9 cellular contexts compared by ENCODE assay signal in genomic region chr11:113369411-113369810, GRCh38. TPM values are rescaled to one million over a fixed set of nuclear protein-coding genes. Genes with fewer than 3 reads are reported as not detected.
"Had no signal": no experiment of that assay in that cellular context is flagged by ENCODE, and none has a peak within 500 bp of the region (broad histone marks: within the 10 kb centered on the region; RNA-seq: fewer than 3 reads in every experiment).

No MANE protein-coding gene starts in this region.

- H3K4me3 ChIP-seq: K562 had no signal

- ATAC-seq: HepG2, K562 had no signal

- H3K27ac ChIP-seq: HL-60 had no signal

- H3K9me3 Mint-ChIP-seq: IgD-negative memory B cell had no signal

- H3K27me3 Mint-ChIP-seq: IgD-negative memory B cell had no signal

- DNase-seq: IMR-90, KBM-7, KG1 had no signal

- H3K4me3 Mint-ChIP-seq: IgD-negative memory B cell had no signal

RNA-seq across cellular contexts. Expression of gene ANKK1, which starts 18.2 kb away (rescaled TPM):
- total RNA-seq: HT-29, HT1080, IMR-90, K562 had no signal
- polyA plus RNA-seq: IgD-negative memory B cell, IMR-90, K562 had no signal
